27 cellular contexts compared by ENCODE assay signal in the genomic region with DNA sequence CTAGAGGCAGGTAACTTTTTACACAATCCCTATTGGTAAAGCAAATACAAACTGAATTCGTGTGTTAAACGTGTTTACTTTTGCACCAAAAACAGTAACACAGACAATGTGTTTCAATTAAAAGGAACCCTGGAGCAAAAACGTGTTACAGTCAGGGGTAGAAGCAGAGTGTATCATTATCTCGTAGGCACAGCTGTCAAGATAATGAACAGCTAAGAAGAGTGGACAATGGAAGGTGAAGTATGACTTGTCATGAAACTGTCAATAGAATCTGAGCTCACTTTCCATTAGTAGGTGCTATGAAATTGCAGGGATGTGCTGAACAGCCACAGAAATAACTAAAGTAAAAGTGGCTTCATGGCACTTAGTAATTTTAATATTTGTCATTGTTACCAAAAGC.
"Had no signal": no experiment of that assay in that cellular context is flagged by ENCODE, and none has a peak within 500 bp of the region (broad histone marks: within the 10 kb centered on the region; RNA-seq: fewer than 3 reads in every experiment).

No MANE protein-coding gene starts in this region.

- ATAC-seq: activated CD4-positive, alpha-beta T cell treated with anti-CD3 and anti-CD28 coated beads for 36 hours; activated CD4-positive, CD25-positive, alpha-beta regulatory T cell treated with anti-CD3 and anti-CD28 coated beads, Interleukin-2, amount 50 U/mL, for 24 hours; activated CD8-positive, alpha-beta T cell treated with anti-CD3 and anti-CD28 coated beads, Interleukin-2, amount 10 ng/mL, durations not matched to agents 7 days and 5 days; body of pancreas; WTC11 had no signal

- H3K27me3 Mint-ChIP-seq: activated CD4-positive, alpha-beta T cell treated with anti-CD3 and anti-CD28 coated beads for 36 hours; activated CD4-positive, alpha-beta T cell treated with anti-CD3 and anti-CD28 coated beads, Interleukin-2, amount 10 ng/mL, durations not matched to agents 7 days and 5 days; activated naive CD4-positive, alpha-beta T cell treated with anti-CD3 and anti-CD28 coated beads, Interleukin-2, amount 50 U/mL, for 24 hours; activated T-cell treated with anti-CD3 and anti-CD28 coated beads, Interleukin-2, amount 50 U/mL, for 24 hours had no signal

- H3K27ac Mint-ChIP-seq: activated CD4-positive, alpha-beta T cell treated with anti-CD3 and anti-CD28 coated beads for 36 hours; activated CD4-positive, alpha-beta T cell treated with anti-CD3 and anti-CD28 coated beads, Interleukin-2, amount 10 ng/mL, durations not matched to agents 7 days and 5 days; activated CD8-positive, alpha-beta T cell treated with anti-CD3 and anti-CD28 coated beads, Interleukin-2, amount 10 ng/mL, durations not matched to agents 7 days and 5 days; activated naive CD4-positive, alpha-beta T cell treated with anti-CD3 and anti-CD28 coated beads, Interleukin-2, amount 50 U/mL, for 24 hours; activated T-cell treated with anti-CD3 and anti-CD28 coated beads, Interleukin-2, amount 50 U/mL, for 24 hours; activated T-helper 2 cell treated with anti-CD3 and anti-CD28 coated beads, Interferon-gamma antibody, Interleukin-2, Interleukin-4, amounts not matched to agents 10 μg/mL and 5 μg/mL and 100 μg/mL, durations not matched to agents 14 hours and 24 hours and 36 hours; T-helper 1 cell treated with Interleukin-12 subunit alpha and Interleukin-12 subunit beta and Interleukin-4 antibody, amounts not matched to agents 30 μg/mL and 1 μg/mL, for 36 hours; T-helper 2 cell treated with Interferon-gamma antibody and Interleukin-4, amounts not matched to agents 5 μg/mL and 100 μg/mL, for 36 hours; WTC11 had no signal

- H3K36me3 Mint-ChIP-seq: activated naive CD4-positive, alpha-beta T cell treated with anti-CD3 and anti-CD28 coated beads, Interleukin-2, amount 50 U/mL, for 24 hours; WTC11 had no signal

- H3K4me1 Mint-ChIP-seq: activated CD4-positive, alpha-beta T cell treated with anti-CD3 and anti-CD28 coated beads for 36 hours; activated CD4-positive, alpha-beta T cell treated with anti-CD3 and anti-CD28 coated beads, Interleukin-2, amount 10 ng/mL, durations not matched to agents 7 days and 5 days; activated naive CD4-positive, alpha-beta T cell treated with anti-CD3 and anti-CD28 coated beads, Interleukin-2, amount 50 U/mL, for 24 hours had no signal

- H2AFZ ChIP-seq: PC-9 had no signal

- H3K36me3 ChIP-seq: adrenal gland, breast epithelium, MG63 had no signal

- H3K9me3 Mint-ChIP-seq: activated CD4-positive, alpha-beta T cell treated with anti-CD3 and anti-CD28 coated beads, Interleukin-2, amount 10 ng/mL, durations not matched to agents 7 days and 5 days; activated T-cell treated with anti-CD3 and anti-CD28 coated beads, Interleukin-2, amount 50 U/mL, for 24 hours; T-helper 1 cell treated with Interleukin-12 subunit alpha and Interleukin-12 subunit beta and Interleukin-4 antibody, amounts not matched to agents 30 μg/mL and 1 μg/mL, for 36 hours; WTC11 had no signal

- H3K27ac ChIP-seq: adrenal gland, body of pancreas, breast epithelium, coronary artery, PC-9 had no signal

- H3K4me2 ChIP-seq: PC-9 had no signal

- H3K9me3 ChIP-seq: adrenal gland, body of pancreas, breast epithelium, MG63 had no signal

- H3K27me3 ChIP-seq: adrenal gland, body of pancreas, breast epithelium had no signal

- H3K4me1 ChIP-seq: adrenal gland, body of pancreas, breast epithelium had no signal

- H3K4me3 ChIP-seq: adrenal gland, body of pancreas, breast epithelium, coronary artery, MG63, PC-9 had no signal

- H3K4me3 Mint-ChIP-seq: activated CD4-positive, alpha-beta T cell treated with anti-CD3 and anti-CD28 coated beads for 36 hours; activated CD4-positive, alpha-beta T cell treated with anti-CD3 and anti-CD28 coated beads, Interleukin-2, amount 10 ng/mL, durations not matched to agents 7 days and 5 days; activated CD8-positive, alpha-beta T cell treated with anti-CD3 and anti-CD28 coated beads, Interleukin-2, amount 10 ng/mL, durations not matched to agents 7 days and 5 days; activated naive CD4-positive, alpha-beta T cell treated with anti-CD3 and anti-CD28 coated beads, Interleukin-2, amount 50 U/mL, for 24 hours; activated T-cell treated with anti-CD3 and anti-CD28 coated beads, Interleukin-2, amount 50 U/mL, for 24 hours; T-helper 1 cell treated with Interleukin-12 subunit alpha and Interleukin-12 subunit beta and Interleukin-4 antibody, amounts not matched to agents 30 μg/mL and 1 μg/mL, for 36 hours; T-helper 2 cell treated with Interferon-gamma antibody and Interleukin-4, amounts not matched to agents 5 μg/mL and 100 μg/mL, for 36 hours; WTC11 had no signal

- DNase-seq: activated CD4-positive, alpha-beta T cell treated with anti-CD3 and anti-CD28 coated beads for 36 hours; activated CD4-positive, alpha-beta T cell treated with anti-CD3 and anti-CD28 coated beads, Interleukin-2, amount 10 ng/mL, durations not matched to agents 7 days and 5 days; activated CD4-positive, alpha-beta T cell treated with anti-CD3 and anti-CD28 coated beads, Interleukin-2, amount 50 U/mL, for 48 hours; activated CD8-positive, alpha-beta T cell treated with anti-CD3 and anti-CD28 coated beads, Interleukin-2, amount 10 ng/mL, durations not matched to agents 7 days and 5 days; activated gamma-delta T cell; activated naive CD4-positive, alpha-beta T cell treated with Interleukin-2 at 50 U/mL for 16 hours; activated T-cell treated with anti-CD3 and anti-CD28 coated beads, Interleukin-2, amount 50 U/mL, for 24 hours; adrenal gland; body of pancreas; Kasumi-1; KG1; MG63; NCI-H1048; NCI-H1105 treated with DMSO at 0.1 percent for 48 hours; NCI-H1436; NCI-H187; NCI-H524 treated with DMSO at 0.1 percent for 48 hours; PC-9; Right ventricle myocardium superior had no signal
